Comparison of ENCODE assay signal across 10 cellular contexts in genomic region chr16:76639685-76640289, GRCh38.
DNase-seq lines count a peak whose midpoint lies in the region; ATAC-seq and TF ChIP-seq lines count a peak whose summit lies in the region.
"Had no signal": no experiment of that assay in that cellular context is flagged by ENCODE, and none has a peak within 500 bp of the region (broad histone marks: within the 10 kb centered on the region; RNA-seq: fewer than 3 reads in every experiment).

No MANE protein-coding gene starts in this region.

- H3K27me3 ChIP-seq in A673 (replicated peaks; ENCODE audit: insufficient read depth, low read depth, low read length, poor library complexity) (peaks cover 8% of the 10 kb centered on the region), OCI-LY1 (ENCODE audit: insufficient read depth, low read length) (no peaks in the 10 kb centered on the region), ovary (no peaks in the 10 kb centered on the region)
- H3K27me3 ChIP-seq: neutrophil, transverse colon had no signal

- no peaks in the 10 kb centered on the region for H3F3A ChIP-seq in OCI-LY1 (ENCODE audit: insufficient read depth, low read length)

- no peaks in the 10 kb centered on the region for H3K9me2 ChIP-seq in OCI-LY1 (ENCODE audit: low read depth, low read length)

- ATAC-seq in GM18907 (IDR thresholded peaks at IDR 0.05; ENCODE audit: unreplicated experiment) = peak; percentile 55
- ATAC-seq in effector memory CD8-positive, alpha-beta T cell (replicated peaks) = no peak
- no peak for ATAC-seq in HG02642 (IDR thresholded peaks at IDR 0.05; ENCODE audit: poor library complexity, unreplicated experiment)

- 63 to 68% (median 65%) methylated on average over 10 of the region's 10 CpGs for WGBS in ovary, 3 donors

- CTCF ChIA-PET in A673 (lab: Charles Lee) = no interaction called here

- no peaks in the 10 kb centered on the region for H4K20me1 ChIP-seq in OCI-LY1 (ENCODE audit: insufficient read depth, low read length)

- no peak overlapping the region for H3K27ac Mint-ChIP-seq in effector memory CD8-positive, alpha-beta T cell

- H3K9me3 Mint-ChIP-seq in effector memory CD8-positive, alpha-beta T cell = peaks cover 0 to 9% of the 10 kb centered on the region in 2 donors

- H3K36me3 ChIP-seq in A673 (ENCODE audit: insufficient read depth, low read length, poor library complexity, severe bottlenecking) (no peaks in the 10 kb centered on the region), OCI-LY1 (ENCODE audit: insufficient read depth, low read length) (no peaks in the 10 kb centered on the region), ovary (no peaks in the 10 kb centered on the region)
- H3K36me3 ChIP-seq: neutrophil, transverse colon had no signal

- no peaks in the 10 kb centered on the region for H3K27me3 Mint-ChIP-seq in effector memory CD8-positive, alpha-beta T cell

- no peak overlapping the region for H3K4me2 ChIP-seq in OCI-LY1 (ENCODE audit: low read length)

- TF ChIP-seq CTCF in A673 (conservative IDR thresholded peaks at IDR 0.05; ENCODE audit: low read depth, low read length) = peak; percentile 53
- peak; percentile 29; the same call in 1 of the 2 replicates for TF ChIP-seq CTCF in OCI-LY1 (IDR thresholded peaks at IDR 0.05; ENCODE audit: low read length)
- TF ChIP-seq CTCF in ovary (IDR thresholded peaks at IDR 0.05) = no peak

- H3K27ac ChIP-seq in A673 (ENCODE audit: low read depth, low read length, poor library complexity, severe bottlenecking) = no peak overlapping the region
- H3K27ac ChIP-seq in OCI-LY1 (ENCODE audit: low read depth, low read length, poor library complexity, severe bottlenecking) = no peak overlapping the region
- H3K27ac ChIP-seq in ovary = no peak overlapping the region
- H3K27ac ChIP-seq: neutrophil, transverse colon had no signal

- H3K4me3 ChIP-seq in A673 (ENCODE audit: low read depth, low read length, poor library complexity, severe bottlenecking) = no peak overlapping the region
- H3K4me3 ChIP-seq in OCI-LY1 (ENCODE audit: low read depth, low read length, poor library complexity, severe bottlenecking) = no peak overlapping the region
- H3K4me3 ChIP-seq in ovary = no peak overlapping the region
- H3K4me3 ChIP-seq: transverse colon had no signal

- no peaks in the 10 kb centered on the region for H3K4me1 Mint-ChIP-seq in effector memory CD8-positive, alpha-beta T cell (ENCODE audit: low read depth in 2 of 2)

- TF ChIP-seq EP300 in ovary (IDR thresholded peaks at IDR 0.05) = no peak

- H3K9me3 ChIP-seq in A673 (ENCODE audit: low read depth, low read length, poor library complexity, severe bottlenecking) = no peaks in the 10 kb centered on the region
- H3K9me3 ChIP-seq in OCI-LY1 (ENCODE audit: low read length) = no peaks in the 10 kb centered on the region
- no peaks in the 10 kb centered on the region for H3K9me3 ChIP-seq in ovary
- H3K9me3 ChIP-seq: neutrophil, transverse colon had no signal

- no peaks in the 10 kb centered on the region for H3K36me3 Mint-ChIP-seq in effector memory CD8-positive, alpha-beta T cell (ENCODE audit: insufficient read depth)

- intact Hi-C loops in A673 (cut with micrococcal nuclease; ENCODE audit: unreplicated experiment) (no loop called here), ovary (cut with DNase I) (no loop called here)

- no TSS peak for BruUV-seq in A673 (replicated peaks; lab: Mats Ljungman, UMichigan)

- POLR2A ChIA-PET in A673 (lab: Charles Lee; ENCODE audit: low non-redundant PET) = no interaction called here

- H3K9ac ChIP-seq in OCI-LY1 (ENCODE audit: low read length) = no peak overlapping the region

- no peaks in the 10 kb centered on the region for H3K79me2 ChIP-seq in OCI-LY1 (ENCODE audit: insufficient read depth, low read length)

- TF ChIP-seq POLR2A in ovary (IDR thresholded peaks at IDR 0.05) = no peak

- no peak overlapping the region for H2AFZ ChIP-seq in OCI-LY1 (ENCODE audit: low read length)

- DNase-seq in A673 (ENCODE audit: low spot score) (peak; percentile 42), fibroblast of the conjunctiva (ENCODE audit: low read depth) (peak; percentile 67), ovary (no peak), DMS79 treated with DMSO at 0.1 percent for 48 hours (lab: John Stamatoyannopoulos, UW) (no peak)
- DNase-seq in effector memory CD8-positive, alpha-beta T cell = no peak
- DNase-seq: transverse colon had no signal

- H3K4me1 ChIP-seq in A673 (ENCODE audit: insufficient read depth, low read length, poor library complexity, severe bottlenecking) (no peaks in the 10 kb centered on the region), OCI-LY1 (ENCODE audit: insufficient read depth, low read length, severe bottlenecking) (no peaks in the 10 kb centered on the region), ovary (ENCODE audit: insufficient read depth) (no peaks in the 10 kb centered on the region)
- H3K4me1 ChIP-seq: transverse colon had no signal

- no peak overlapping the region for H3K4me3 Mint-ChIP-seq in effector memory CD8-positive, alpha-beta T cell

Comparison
In these comparisons a context has a peak if more than half of its experiments do, and no peak if none do; other contexts are left out.
1. DNase-seq: peak in A673 (single experiment) and fibroblast of the conjunctiva (single experiment); none in effector memory CD8-positive, alpha-beta T cell (0 of 3), ovary (0 of 5) and DMS79 treated with DMSO at 0.1 percent for 48 hours (single experiment).
2. CTCF ChIP-seq: peak in A673 (single experiment) and OCI-LY1 (single experiment); none in ovary (0 of 3).